Comparison of ENCODE assay signal across 8 cellular contexts in the genomic region with DNA sequence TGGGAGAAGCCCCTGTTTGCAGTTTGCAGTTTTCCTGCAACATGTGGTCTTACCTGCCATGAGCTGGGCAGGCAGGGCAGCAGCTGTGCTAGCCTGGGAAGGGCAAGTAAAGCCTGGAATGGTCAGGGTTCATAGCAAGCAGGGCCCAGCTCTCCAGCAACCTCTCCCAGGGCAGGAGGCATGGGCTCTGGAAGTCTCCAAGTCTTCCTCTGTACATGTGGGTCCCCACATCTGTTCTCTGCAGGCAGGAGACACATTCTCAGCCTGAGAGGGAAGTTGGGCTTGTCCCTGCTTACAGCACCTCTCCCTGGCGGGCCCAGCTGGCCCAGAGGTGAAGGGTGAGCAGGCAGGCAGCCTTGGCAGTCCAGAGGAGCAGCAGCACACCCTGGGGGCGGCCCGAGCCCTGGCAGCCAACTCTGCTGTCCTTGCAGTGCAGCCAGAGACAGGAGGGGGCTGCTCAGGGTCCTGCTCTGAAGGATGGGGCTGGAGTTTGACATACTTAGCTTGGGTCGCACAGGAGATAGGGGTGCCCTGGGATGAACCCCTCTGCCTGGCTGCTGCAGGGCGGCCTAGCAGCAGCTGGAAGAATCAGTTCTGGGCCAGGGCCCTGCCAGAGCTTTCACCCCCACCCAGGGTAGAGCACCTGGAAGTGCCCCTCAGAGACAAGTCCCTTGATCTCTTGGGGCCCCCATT.
A peak's percentile ranks its signal among the peaks of the same experiment; 100 is the strongest.
DNase-seq lines count a peak whose midpoint lies in the region; FAIRE-seq and TF ChIP-seq lines count a peak whose summit lies in the region.

No MANE protein-coding gene starts in this region.

- H3K4me3 Mint-ChIP-seq in activated CD4-positive, alpha-beta memory T cell treated with anti-CD3 and anti-CD28 coated beads, Interleukin-2, amount 10 ng/mL, durations not matched to agents 7 days and 5 days: no peak overlapping the region
- H3K4me3 Mint-ChIP-seq in activated T-cell treated with anti-CD3 and anti-CD28 coated beads, Interleukin-2, amount 50 U/mL, for 24 hours: no peak overlapping the region

- H3K4me1 ChIP-seq in iPS DF 6.9 (ENCODE audit: control insufficient read depth, insufficient read depth, low read length) (no peaks in the 10 kb centered on the region; the same call in 1 of the 2 replicates), testis (peaks cover 4% of the 10 kb centered on the region), esophagus squamous epithelium (no peaks in the 10 kb centered on the region)

- H3K27me3 ChIP-seq in iPS DF 6.9 (ENCODE audit: control insufficient read depth, insufficient read depth, low read length) (no peaks in the 10 kb centered on the region), testis (no peaks in the 10 kb centered on the region), esophagus squamous epithelium (peaks cover 0 to 12% (median 0%) of the 10 kb centered on the region in 4 donors)

- intact Hi-C loops in testis (cut with DNase I; ENCODE audit: low total_unique reads): loop anchor here (10.0 kb wide), 1 partner anchor 176 kb away; a partner anchor contains a TSS
- intact Hi-C loops in esophagus squamous epithelium (cut with DNase I): no loop called here

- no peak overlapping the region for H3K27ac Mint-ChIP-seq in activated CD4-positive, alpha-beta memory T cell treated with anti-CD3 and anti-CD28 coated beads, Interleukin-2, amount 10 ng/mL, durations not matched to agents 7 days and 5 days
- H3K27ac Mint-ChIP-seq in activated T-cell treated with anti-CD3 and anti-CD28 coated beads, Interleukin-2, amount 50 U/mL, for 24 hours: no peak overlapping the region

- no CpG with 5 or more reads among the region's 5 CpGs for WGBS in iPS DF 6.9 (ENCODE audit: insufficient coverage, insufficient read length)
- 61 to 100% methylated on average over 1 to 5 of the region's 5 CpGs for WGBS in testis, 2 donors
- no CpG with 5 or more reads among the region's 5 CpGs for WGBS in esophagus squamous epithelium, 2 donors

- no peak for TF ChIP-seq EP300 in Ishikawa (IDR thresholded peaks at IDR 0.05; ENCODE audit: borderline replicate concordance)

- H3K4me1 Mint-ChIP-seq in activated CD4-positive, alpha-beta memory T cell treated with anti-CD3 and anti-CD28 coated beads, Interleukin-2, amount 10 ng/mL, durations not matched to agents 7 days and 5 days: no peaks in the 10 kb centered on the region
- H3K4me1 Mint-ChIP-seq in activated T-cell treated with anti-CD3 and anti-CD28 coated beads, Interleukin-2, amount 50 U/mL, for 24 hours (ENCODE audit: low read depth): no peaks in the 10 kb centered on the region

- H3K27me3 Mint-ChIP-seq in activated CD4-positive, alpha-beta memory T cell treated with anti-CD3 and anti-CD28 coated beads, Interleukin-2, amount 10 ng/mL, durations not matched to agents 7 days and 5 days: peaks cover 1% of the 10 kb centered on the region
- peaks cover 17% of the 10 kb centered on the region for H3K27me3 Mint-ChIP-seq in activated T-cell treated with anti-CD3 and anti-CD28 coated beads, Interleukin-2, amount 50 U/mL, for 24 hours

- no peaks in the 10 kb centered on the region for H3K9me3 ChIP-seq in iPS DF 6.9 (ENCODE audit: control insufficient read depth, insufficient read depth, low read length)
- H3K9me3 ChIP-seq in testis: no peaks in the 10 kb centered on the region
- H3K9me3 ChIP-seq in esophagus squamous epithelium: peaks cover 0 to 2% (median 0%) of the 10 kb centered on the region in 3 donors

- CTCF ChIA-PET in activated CD4-positive, alpha-beta memory T cell treated with anti-CD3 and anti-CD28 coated beads, Interleukin-2, amount 10 ng/mL, durations not matched to agents 7 days and 5 days (lab: Charles Lee): no interaction called here

- POLR2A ChIA-PET in activated CD4-positive, alpha-beta memory T cell treated with anti-CD3 and anti-CD28 coated beads, Interleukin-2, amount 10 ng/mL, durations not matched to agents 7 days and 5 days (lab: Charles Lee): no interaction called here

- TF ChIP-seq POLR2A in testis (IDR thresholded peaks at IDR 0.05) (no peak), esophagus squamous epithelium (IDR thresholded peaks at IDR 0.05) (no peak)

- H3K4me3 ChIP-seq in iPS DF 6.9 (ENCODE audit: low read length) (no peak overlapping the region), testis (no peak overlapping the region), esophagus squamous epithelium (no peak overlapping the region)

- DNase-seq in D721Med (ENCODE audit: insufficient read length, low spot score): no peak
- DNase-seq in activated CD4-positive, alpha-beta memory T cell treated with anti-CD3 and anti-CD28 coated beads, Interleukin-2, amount 10 ng/mL, durations not matched to agents 7 days and 5 days: peak; percentile 18
- peak; percentile 50 for DNase-seq in iPS DF 6.9 (ENCODE audit: low read depth, low spot score)
- peak; percentile 46 for DNase-seq in testis
- no peak for DNase-seq in esophagus squamous epithelium (lab: John Stamatoyannopoulos, UW)
- DNase-seq in activated CD4-positive, alpha-beta T cell treated with anti-CD3 and anti-CD28 coated beads, Interleukin-2, amount 50 U/mL, for 1 hour: no peak
- no peak for DNase-seq in activated T-cell treated with anti-CD3 and anti-CD28 coated beads, Interleukin-2, amount 50 U/mL, for 24 hours

- peaks cover under 1% of the 10 kb centered on the region for H3K9me3 Mint-ChIP-seq in activated CD4-positive, alpha-beta memory T cell treated with anti-CD3 and anti-CD28 coated beads, Interleukin-2, amount 10 ng/mL, durations not matched to agents 7 days and 5 days
- peaks cover under 1% of the 10 kb centered on the region for H3K9me3 Mint-ChIP-seq in activated T-cell treated with anti-CD3 and anti-CD28 coated beads, Interleukin-2, amount 50 U/mL, for 24 hours

- FAIRE-seq in D721Med (lab: Jason Lieb, UNC): no peak

- no peaks in the 10 kb centered on the region for H3K36me3 Mint-ChIP-seq in activated CD4-positive, alpha-beta memory T cell treated with anti-CD3 and anti-CD28 coated beads, Interleukin-2, amount 10 ng/mL, durations not matched to agents 7 days and 5 days (ENCODE audit: low read depth)
- no peaks in the 10 kb centered on the region for H3K36me3 Mint-ChIP-seq in activated T-cell treated with anti-CD3 and anti-CD28 coated beads, Interleukin-2, amount 50 U/mL, for 24 hours (ENCODE audit: low read depth)

- H3K36me3 ChIP-seq in iPS DF 6.9 (ENCODE audit: control insufficient read depth, insufficient read depth, low read length): no peaks in the 10 kb centered on the region
- no peaks in the 10 kb centered on the region for H3K36me3 ChIP-seq in testis (ENCODE audit: low read depth, missing control alignments)
- H3K36me3 ChIP-seq in esophagus squamous epithelium: no peaks in the 10 kb centered on the region

- TF ChIP-seq RAD21 in Ishikawa (IDR thresholded peaks at IDR 0.05; ENCODE audit: low read depth): peak; percentile 59

- no peak overlapping the region for H3K27ac ChIP-seq in iPS DF 6.9 (ENCODE audit: low read length)
- no peak overlapping the region for H3K27ac ChIP-seq in testis
- H3K27ac ChIP-seq in esophagus squamous epithelium: no peak overlapping the region

- TF ChIP-seq CTCF in D721Med (IDR thresholded peaks at IDR 0.05; ENCODE audit: insufficient read depth, missing control alignments) (peak; percentile 43), testis (IDR thresholded peaks at IDR 0.05) (peak in 1 of 3 experiments; percentile 19), esophagus squamous epithelium (IDR thresholded peaks at IDR 0.05) (peak in 3 of 6 experiments; percentile 25 to 66 (median 31))

TF ChIP-seq in Ishikawa, 13 proteins besides CTCF, POLR2A, EP300 and RAD21:
- no peak for TF ChIP-seq TCF12 (IDR thresholded peaks at IDR 0.05; ENCODE audit: low read depth)
- TF ChIP-seq FOXM1 (IDR thresholded peaks at IDR 0.05; ENCODE audit: borderline replicate concordance, low read depth): no peak

Comparison
In these comparisons a context has a peak if more than half of its experiments do, and no peak if none do; other contexts are left out.
1. DNase-seq: peak in activated CD4-positive, alpha-beta memory T cell treated with anti-CD3 and anti-CD28 coated beads, Interleukin-2, amount 10 ng/mL, durations not matched to agents 7 days and 5 days (single experiment), iPS DF 6.9 (single experiment) and testis (single experiment); none in D721Med (single experiment), esophagus squamous epithelium (single experiment), activated CD4-positive, alpha-beta T cell treated with anti-CD3 and anti-CD28 coated beads, Interleukin-2, amount 50 U/mL, for 1 hour (single experiment) and activated T-cell treated with anti-CD3 and anti-CD28 coated beads, Interleukin-2, amount 50 U/mL, for 24 hours (single experiment).